26 cellular contexts compared by ENCODE assay signal in genomic region chr2:226409134-226409533, GRCh38.
"Had no signal": no experiment of that assay in that cellular context is flagged by ENCODE, and none has a peak within 500 bp of the region (broad histone marks: within the 10 kb centered on the region; RNA-seq: fewer than 3 reads in every experiment).

No MANE protein-coding gene starts in this region.

- H3K36me3 ChIP-seq: colonic mucosa, gastrocnemius medialis, left lung, neural progenitor cell, right lobe of liver, stomach, thyroid gland, vagina had no signal

- H3K4me1 ChIP-seq: colonic mucosa, left lung, parathyroid adenoma, right lobe of liver, thyroid gland had no signal

- ATAC-seq: gastrocnemius medialis; left cardiac atrium; left lung; naive thymus-derived CD4-positive, alpha-beta T cell; right lobe of liver had no signal

- H3K27me3 Mint-ChIP-seq: progenitor cell of endocrine pancreas had no signal

- H3K4me3 ChIP-seq: colonic mucosa, gastrocnemius medialis, left lung, neural progenitor cell, right lobe of liver, stomach, thyroid gland, vagina had no signal

- H3K27ac Mint-ChIP-seq: dendritic cell treated with granulocyte-macrophage colony-stimulating factor and Interleukin-4, amounts not matched to agents 40 ng/mL and 50 ng/mL, for 4 days; endodermal cell; naive thymus-derived CD4-positive, alpha-beta T cell; neural progenitor cell; progenitor cell of endocrine pancreas had no signal

- H3K9me3 Mint-ChIP-seq: dendritic cell treated with granulocyte-macrophage colony-stimulating factor and Interleukin-4, amounts not matched to agents 40 ng/mL and 50 ng/mL, for 4 days; endodermal cell had no signal

- H3K36me3 Mint-ChIP-seq: naive thymus-derived CD4-positive, alpha-beta T cell; neural progenitor cell had no signal

- H3K9me3 ChIP-seq: colonic mucosa, gastrocnemius medialis, left lung, right lobe of liver, stomach, thyroid gland, vagina had no signal

- FAIRE-seq: small intestine had no signal

- H3K27ac ChIP-seq: colonic mucosa, gastrocnemius medialis, left lung, neural progenitor cell, parathyroid adenoma, right lobe of liver, stomach, thyroid gland, vagina had no signal

- H3K27me3 ChIP-seq: colonic mucosa, gastrocnemius medialis, left lung, neural progenitor cell, right lobe of liver, stomach, thyroid gland, vagina had no signal

- H3K4me3 Mint-ChIP-seq: dendritic cell treated with granulocyte-macrophage colony-stimulating factor and Interleukin-4, amounts not matched to agents 40 ng/mL and 50 ng/mL, for 4 days; endodermal cell; naive thymus-derived CD4-positive, alpha-beta T cell; nephron; neural progenitor cell had no signal

- DNase-seq: colonic mucosa; effector CD8-positive, alpha-beta T cell; endodermal cell; erythroblast; gastrocnemius medialis; head of caudate nucleus; left cardiac atrium; left lung; mesendoderm; midbrain; naive thymus-derived CD4-positive, alpha-beta T cell; right lobe of liver; small intestine; stimulated activated CD4-positive, alpha-beta T cell treated with anti-CD3 and anti-CD28 coated beads, Interleukin-15, amount 100 ng/mL, for 24 hours; stimulated activated CD4-positive, alpha-beta T cell treated with anti-CD3 and anti-CD28 coated beads, Interleukin-2, amount 100 ng/mL, for 48 hours; stimulated activated CD8-positive, alpha-beta memory T cell treated with anti-CD3 and anti-CD28 coated beads, Interleukin-4, amount 100 ng/mL, for 48 hours; stimulated activated naive CD4-positive, alpha-beta T cell; stomach; thyroid gland; trophoblast cell had no signal
